ENCODE assay signal across 8 cellular contexts in the genomic region with DNA sequence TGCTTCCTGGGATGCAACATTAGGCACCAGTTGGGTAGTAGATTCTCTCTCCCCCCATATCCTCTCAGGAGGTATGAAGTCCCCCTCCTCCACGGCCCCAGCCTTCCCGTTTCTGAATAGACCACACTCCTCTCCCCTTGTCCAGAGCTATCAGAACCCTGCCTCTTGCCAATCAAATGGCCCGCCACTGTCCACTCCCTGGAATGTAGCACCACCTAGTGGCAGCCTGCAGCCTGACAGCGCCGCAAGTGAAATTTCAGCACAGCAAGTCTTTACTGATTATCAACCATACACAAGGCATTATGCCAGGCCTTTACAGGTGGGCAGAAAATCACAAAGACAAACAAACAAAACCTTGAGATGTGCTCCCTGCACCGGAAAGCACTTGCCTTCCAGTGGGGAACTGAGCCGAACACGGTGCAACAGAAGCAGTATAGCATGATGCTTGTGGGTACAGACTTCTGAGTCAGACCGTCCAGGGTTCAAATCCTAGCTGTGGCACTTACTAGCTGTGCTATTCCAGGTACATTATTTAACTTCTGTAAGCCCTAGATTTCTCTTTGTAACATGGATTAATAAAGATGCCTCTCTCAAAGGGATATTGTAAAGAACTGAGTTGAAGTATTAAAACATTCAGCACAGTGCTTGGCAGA.
A peak's percentile ranks its signal among the peaks of the same experiment; 100 is the strongest.
DNase-seq lines count a peak whose midpoint lies in the region; ATAC-seq and TF ChIP-seq lines count a peak whose summit lies in the region.

No MANE protein-coding gene starts in this region.

- ATAC-seq in GM21723 (IDR thresholded peaks at IDR 0.05; ENCODE audit: unreplicated experiment) (peak; percentile 63), HG03469 (IDR thresholded peaks at IDR 0.05; ENCODE audit: unreplicated experiment) (no peak)
- peak; percentile 32 for ATAC-seq in effector memory CD8-positive, alpha-beta T cell (replicated peaks)

- no peak overlapping the region for H3K27ac Mint-ChIP-seq in CD14-positive monocyte
- no peak overlapping the region for H3K27ac Mint-ChIP-seq in effector memory CD8-positive, alpha-beta T cell

- H3K27me3 Mint-ChIP-seq in CD14-positive monocyte (ENCODE audit: low read depth in 3 of 3): peaks cover 6 to 13% (median 9%) of the 10 kb centered on the region in 3 donors
- peaks cover 51 to 71% of the 10 kb centered on the region in 2 donors for H3K27me3 Mint-ChIP-seq in effector memory CD8-positive, alpha-beta T cell

- H3K4me1 ChIP-seq in stomach: peaks cover 0 to 3% (median 0%) of the 10 kb centered on the region in 4 donors

- intact Hi-C loops in CD14-positive monocyte (cut with micrococcal nuclease): no loop called here
- intact Hi-C loops in stomach (cut with DNase I; ENCODE audit: low total_unique reads): no loop called here

- H3K27ac ChIP-seq in stomach: no peak overlapping the region

- H3K4me3 ChIP-seq in stomach: no peak overlapping the region

- no peak for DNase-seq in CD14-positive monocyte (ENCODE audit: low spot score)
- peak; percentile 74 for DNase-seq in NCI-H2196 (lab: John Stamatoyannopoulos, UW; ENCODE audit: unreplicated experiment)
- peak; percentile 74 for DNase-seq in activated CD4-positive, alpha-beta T cell treated with anti-CD3 and anti-CD28 coated beads for 48 hours
- peak; percentile 32 to 53 (median 43) for DNase-seq in effector memory CD8-positive, alpha-beta T cell
- peak; percentile 64 for DNase-seq in midbrain (lab: John Stamatoyannopoulos, UW)
- DNase-seq in stomach: peak; percentile 74

- peaks cover 0 to 9% (median 2%) of the 10 kb centered on the region in 7 donors for H3K9me3 Mint-ChIP-seq in CD14-positive monocyte
- H3K9me3 Mint-ChIP-seq in effector memory CD8-positive, alpha-beta T cell: peaks cover 0 to 1% of the 10 kb centered on the region in 2 donors

- no peaks in the 10 kb centered on the region for H3K36me3 ChIP-seq in stomach

- WGBS in stomach, 5 donors: 16 to 20% (median 19%) methylated on average over 9 of the region's 9 CpGs

- H3K36me3 Mint-ChIP-seq in CD14-positive monocyte: no peaks in the 10 kb centered on the region
- H3K36me3 Mint-ChIP-seq in effector memory CD8-positive, alpha-beta T cell (ENCODE audit: insufficient read depth): no peaks in the 10 kb centered on the region

- no peak for TF ChIP-seq EP300 in stomach (IDR thresholded peaks at IDR 0.05)

- H3K9me3 ChIP-seq in stomach: peaks cover 0 to 15% (median 5%) of the 10 kb centered on the region in 4 donors

- no peak overlapping the region for H3K4me3 Mint-ChIP-seq in CD14-positive monocyte
- no peak overlapping the region for H3K4me3 Mint-ChIP-seq in effector memory CD8-positive, alpha-beta T cell

- TF ChIP-seq POLR2A in stomach (IDR thresholded peaks at IDR 0.05): no peak

- TF ChIP-seq CTCF in CD14-positive monocyte (IDR thresholded peaks at IDR 0.05): peak; percentile 89
- TF ChIP-seq CTCF in stomach (IDR thresholded peaks at IDR 0.05): peak in 5 of 7 experiments; percentile 54 to 80 (median 76)

- H3K4me1 Mint-ChIP-seq in CD14-positive monocyte: peaks cover 5% of the 10 kb centered on the region
- peaks cover 5 to 9% of the 10 kb centered on the region in 2 donors for H3K4me1 Mint-ChIP-seq in effector memory CD8-positive, alpha-beta T cell (ENCODE audit: low read depth in 2 of 2)

- peaks cover 0 to 31% (median 4%) of the 10 kb centered on the region in 3 donors for H3K27me3 ChIP-seq in stomach
